ENCODE assay signal across 32 cellular contexts in genomic region chr3:167274141-167274874, GRCh38.
"Had no signal": no experiment of that assay in that cellular context is flagged by ENCODE, and none has a peak within 500 bp of the region (broad histone marks: within the 10 kb centered on the region; RNA-seq: fewer than 3 reads in every experiment).

No MANE protein-coding gene starts in this region.

- H3K27me3 Mint-ChIP-seq: naive thymus-derived CD8-positive, alpha-beta T cell; natural killer cell treated with Interleukin-12 subunit alpha and Interleukin-12 subunit beta and Interleukin-15 and Interleukin-18, amount 100 ng/mL, for 72 hours; progenitor cell of endocrine pancreas; stimulated activated memory B cell treated with anti-CD40 and anti-IgM and Interleukin-4, amounts not matched to agents 10 μg/mL and 1 μg/mL and 100 μg/mL, for 72 hours had no signal

- H3K9ac ChIP-seq: parathyroid adenoma had no signal

- H3K4me2 ChIP-seq: smooth muscle cell had no signal

- H3K9me3 ChIP-seq: neutrophil, psoas muscle, thoracic aorta, thyroid gland, tibial nerve, upper lobe of left lung, vagina had no signal

- H3K79me2 ChIP-seq: parathyroid adenoma had no signal

- H3K4me1 Mint-ChIP-seq: naive B cell; naive thymus-derived CD8-positive, alpha-beta T cell; nephron progenitor cell; neural crest cell; stimulated activated memory B cell treated with anti-CD40 and anti-IgM and Interleukin-4, amounts not matched to agents 10 μg/mL and 1 μg/mL and 100 μg/mL, for 72 hours had no signal

- H3K4me3 Mint-ChIP-seq: naive B cell; naive thymus-derived CD8-positive, alpha-beta T cell; natural killer cell treated with Interleukin-12 subunit alpha and Interleukin-12 subunit beta and Interleukin-15 and Interleukin-18, amount 100 ng/mL, for 72 hours; nephron progenitor cell; neural crest cell; stimulated activated memory B cell treated with anti-CD40 and anti-IgM and Interleukin-4, amounts not matched to agents 10 μg/mL and 1 μg/mL and 100 μg/mL, for 72 hours had no signal

- H3K27ac Mint-ChIP-seq: naive B cell; naive thymus-derived CD8-positive, alpha-beta T cell; natural killer cell treated with Interleukin-12 subunit alpha and Interleukin-12 subunit beta and Interleukin-15 and Interleukin-18, amount 100 ng/mL, for 72 hours; nephron progenitor cell; progenitor cell of endocrine pancreas; stimulated activated memory B cell treated with anti-CD40 and anti-IgM and Interleukin-4, amounts not matched to agents 10 μg/mL and 1 μg/mL and 100 μg/mL, for 72 hours had no signal

- H3K36me3 ChIP-seq: neutrophil, spleen, thoracic aorta, thyroid gland, tibial nerve, upper lobe of left lung, vagina had no signal

- H2AFZ ChIP-seq: parathyroid adenoma had no signal

- H3K4me1 ChIP-seq: parathyroid adenoma, psoas muscle, spleen, thyroid gland, tibial nerve, upper lobe of left lung, vagina had no signal

- H3K27me3 ChIP-seq: neutrophil, spleen, thyroid gland, tibial nerve, upper lobe of left lung, vagina had no signal

- H3K27ac ChIP-seq: neutrophil, parathyroid adenoma, psoas muscle, skin epidermis, spleen, thoracic aorta, thyroid gland, tibial nerve, upper lobe of left lung, vagina had no signal

- ATAC-seq: naive thymus-derived CD8-positive, alpha-beta T cell; natural killer cell treated with Interleukin-12 subunit alpha and Interleukin-12 subunit beta and Interleukin-15 and Interleukin-18, amount 100 ng/mL, for 72 hours; psoas muscle; right cardiac atrium; sciatic nerve; stimulated activated memory B cell treated with anti-CD40 and anti-IgM and Interleukin-4, amounts not matched to agents 10 μg/mL and 1 μg/mL and 100 μg/mL, for 72 hours; stimulated activated naive CD8-positive, alpha-beta T cell treated with anti-CD3 and anti-CD28 coated beads, Interleukin-15, Interleukin-2, amounts not matched to agents 100 U/mL and 50 U/mL, for 24 hours had no signal

- H3K4me3 ChIP-seq: psoas muscle, skin epidermis, smooth muscle cell, spleen, thoracic aorta, thyroid gland, tibial nerve, upper lobe of left lung, vagina had no signal

- FAIRE-seq: urothelium cell line had no signal

- DNase-seq: naive B cell; naive thymus-derived CD8-positive, alpha-beta T cell; nephron progenitor cell; nucleus accumbens; posterior cingulate gyrus; psoas muscle; right cardiac atrium; spleen; stimulated activated CD4-positive, alpha-beta T cell treated with anti-CD3 and anti-CD28 coated beads, Interleukin-12 subunit alpha, Interleukin-12 subunit beta, amount 100 ng/mL, for 4 hours; stimulated activated CD4-positive, alpha-beta T cell treated with anti-CD3 and anti-CD28 coated beads, Interleukin-1b, Interleukin-23, amount 100 ng/mL, for 48 hours; stimulated activated CD4-positive, alpha-beta T cell treated with anti-CD3 and anti-CD28 coated beads, Interleukin-4, amount 100 ng/mL, for 1 hour; stimulated activated CD4-positive, alpha-beta T cell treated with anti-CD3 and anti-CD28 coated beads, Interleukin-4, amount 100 ng/mL, for 4 hours; stimulated activated CD8-positive, alpha-beta memory T cell treated with anti-CD3 and anti-CD28 coated beads, Interleukin-4, amount 100 ng/mL, for 48 hours; stimulated activated naive CD4-positive, alpha-beta T cell; stimulated activated naive CD8-positive, alpha-beta T cell treated with anti-CD3 and anti-CD28 coated beads, Interleukin-15, Interleukin-2, amounts not matched to agents 100 U/mL and 50 U/mL, for 24 hours; substantia nigra; thyroid gland; trophoblast cell; upper lobe of left lung had no signal

- H3K36me3 Mint-ChIP-seq: naive B cell; naive thymus-derived CD8-positive, alpha-beta T cell; natural killer cell treated with Interleukin-12 subunit alpha and Interleukin-12 subunit beta and Interleukin-15 and Interleukin-18, amount 100 ng/mL, for 72 hours; stimulated activated memory B cell treated with anti-CD40 and anti-IgM and Interleukin-4, amounts not matched to agents 10 μg/mL and 1 μg/mL and 100 μg/mL, for 72 hours had no signal
